ENCODE assay signal across 20 cellular contexts in the genomic region with DNA sequence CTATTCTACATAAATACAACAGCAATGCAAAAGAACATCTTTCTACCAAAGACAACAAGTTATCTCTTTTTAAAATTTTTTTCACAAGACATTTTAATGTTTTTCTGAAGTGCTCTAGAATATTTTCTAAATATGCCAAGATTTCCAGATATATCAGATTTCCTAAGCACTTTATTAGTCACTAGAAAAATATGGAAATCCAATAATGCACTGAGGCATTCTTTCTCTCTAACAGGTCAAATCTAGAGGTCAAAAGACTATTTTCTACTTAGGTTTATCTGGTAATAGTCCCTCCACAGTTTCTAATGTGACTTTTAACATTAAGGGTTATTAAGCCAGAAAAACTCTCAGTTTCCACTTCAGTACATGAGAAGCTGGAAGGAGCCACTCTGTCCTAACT.
DNase-seq lines count a peak whose midpoint lies in the region; ATAC-seq and TF ChIP-seq lines count a peak whose summit lies in the region.
"Had no signal": no experiment of that assay in that cellular context is flagged by ENCODE, and none has a peak within 500 bp of the region (broad histone marks: within the 10 kb centered on the region; RNA-seq: fewer than 3 reads in every experiment).

No MANE protein-coding gene starts in this region.

- H2AFZ ChIP-seq in IMR-90 (replicated peaks; ENCODE audit: low read length, poor library complexity): no peak overlapping the region

- no peak overlapping the region for H3K56ac ChIP-seq in IMR-90 (ENCODE audit: extremely low read depth, insufficient read depth, low read length)

- no peaks in the 10 kb centered on the region for H4K20me1 ChIP-seq in IMR-90 (ENCODE audit: insufficient read depth, low read length)

- no peak overlapping the region for H4K8ac ChIP-seq in IMR-90 (ENCODE audit: low read depth in 2 of 2, low read length in 2 of 2)

- H3K79me1 ChIP-seq in IMR-90 (ENCODE audit: low read depth in 1 of 2, low read length in 2 of 2): no peaks in the 10 kb centered on the region

- no peaks in the 10 kb centered on the region for H3K36me3 ChIP-seq in IMR-90 (ENCODE audit: control insufficient read depth, insufficient read depth, low read length)

- no peak overlapping the region for H2BK5ac ChIP-seq in IMR-90 (ENCODE audit: low read depth, low read length, poor library complexity, severe bottlenecking)

- H3K9me3 ChIP-seq in IMR-90 (ENCODE audit: control insufficient read depth, insufficient read depth, low read length): peaks cover 3% of the 10 kb centered on the region

- in situ Hi-C loops in IMR-90 (cut with MboI; ENCODE audit: low sequenced_read_pairs): no loop called here

- no peak overlapping the region for H2AK9ac ChIP-seq in IMR-90 (replicated peaks; ENCODE audit: low read depth, low read length, poor library complexity)

- no peak overlapping the region for H3K18ac ChIP-seq in IMR-90 (ENCODE audit: low read depth, low read length)

- no peak overlapping the region for H3K4me3 ChIP-seq in AG10803 (ENCODE audit: low read length)
- no peak overlapping the region for H3K4me3 ChIP-seq in IMR-90 (ENCODE audit: insufficient read depth, low read depth, low read length)
- H3K4me3 ChIP-seq in choroid plexus epithelial cell (ENCODE audit: low read depth, low read length): no peak overlapping the region

- no peak for TF ChIP-seq CTCF in AG10803 (conservative IDR thresholded peaks at IDR 0.05; ENCODE audit: low read length)
- no peak for TF ChIP-seq CTCF in IMR-90 (conservative IDR thresholded peaks at IDR 0.05; ENCODE audit: low read depth, low read length)
- no peak for TF ChIP-seq CTCF in choroid plexus epithelial cell (conservative IDR thresholded peaks at IDR 0.05; ENCODE audit: low read depth, low read length)

- no peak overlapping the region for H2BK20ac ChIP-seq in IMR-90 (ENCODE audit: low read depth, low read length)

- H2BK15ac ChIP-seq in IMR-90 (ENCODE audit: low read depth, low read length): no peak overlapping the region

- H3K9ac ChIP-seq in IMR-90 (ENCODE audit: low read depth, low read length): no peak overlapping the region
- H3K9ac ChIP-seq: KMS-11 had no signal

- dilution Hi-C loops in IMR-90 (cut with HindIII; ENCODE audit: low sequenced_read_pairs, unreplicated experiment): no loop called here

- intact Hi-C loops in IMR-90 (cut with micrococcal nuclease): no loop called here

- BruUV-seq in IMR-90 (replicated peaks; lab: Mats Ljungman, UMichigan): no TSS peak

- no peak overlapping the region for H2AK5ac ChIP-seq in IMR-90 (ENCODE audit: low read depth, low read length)

- H3K23ac ChIP-seq in IMR-90 (ENCODE audit: low read depth, low read length): no peak overlapping the region

- H3K4me1 ChIP-seq in IMR-90 (ENCODE audit: control insufficient read depth, insufficient read depth, low read length): peaks cover 3% of the 10 kb centered on the region

- no peaks in the 10 kb centered on the region for H3K27me3 ChIP-seq in IMR-90 (ENCODE audit: control insufficient read depth, insufficient read depth, low read length)

- peak; percentile 13 for DNase-seq in AG10803 (ENCODE audit: low read depth)
- DNase-seq in IMR-90: peak; percentile 25
- DNase-seq in choroid plexus epithelial cell (ENCODE audit: low read depth): peak; percentile 37
- peak; percentile 16 for DNase-seq in iris pigment epithelial cell (ENCODE audit: low read depth)
- no peak for DNase-seq in UCSD-AML1 (lab: John Stamatoyannopoulos, UW; ENCODE audit: unreplicated experiment)
- no peak for DNase-seq in NCI-H69 (lab: John Stamatoyannopoulos, UW)
- no peak for DNase-seq in hepatic stellate cell (ENCODE audit: low spot score)
- DNase-seq: CD4-positive, CD25-positive, alpha-beta regulatory T cell; COR-L47; DMS 273 treated with DMSO at 0.1 percent for 48 hours; H7; NCI-H1417; NCI-H187 treated with DMSO at 0.1 percent for 48 hours; NCI-H2227 treated with DMSO at 0.1 percent for 48 hours; PC-3; RPMI8226; SHP77 treated with DMSO at 0.1 percent for 48 hours had no signal

- POLR2A ChIA-PET in IMR-90 (lab: Charles Lee; ENCODE audit: unreplicated experiment): no interaction called here

- H3K4ac ChIP-seq in IMR-90 (ENCODE audit: low read depth, low read length): no peak overlapping the region

- no peak overlapping the region for H3K14ac ChIP-seq in IMR-90 (replicated peaks; ENCODE audit: low read depth, low read length)

- peak; percentile 53 for ATAC-seq in IMR-90 (ENCODE audit: low read depth)
- no peak for ATAC-seq in HG02938 (IDR thresholded peaks at IDR 0.05; ENCODE audit: unreplicated experiment)
- ATAC-seq: PC-3 had no signal

- no peak for TF ChIP-seq POLR2A in IMR-90 (IDR thresholded peaks at IDR 0.05; ENCODE audit: low read depth, low read length)

- no peak overlapping the region for H4K5ac ChIP-seq in IMR-90 (ENCODE audit: low read depth, low read length)

- CTCF ChIA-PET in IMR-90 (lab: Yijun Ruan, JAX): interaction anchor here (1.0 kb wide), 1 partner anchor 14 kb away, joined by 3 read pairs; no protein-coding TSS in a partner anchor

- no peaks in the 10 kb centered on the region for H3K9me1 ChIP-seq in IMR-90 (ENCODE audit: insufficient read depth, low read length)

- no peak overlapping the region for H3K27ac ChIP-seq in IMR-90 (ENCODE audit: insufficient read depth, low read length)
- H3K27ac ChIP-seq: 22Rv1, KMS-11 had no signal

- H4K91ac ChIP-seq in IMR-90 (ENCODE audit: insufficient read depth, low read depth, low read length): no peak overlapping the region

- H3K4me2 ChIP-seq in IMR-90 (ENCODE audit: low read depth, low read length): no peak overlapping the region
- H3K4me2 ChIP-seq: KMS-11 had no signal

- no peak overlapping the region for H2BK120ac ChIP-seq in IMR-90 (ENCODE audit: low read depth, low read length)

- no peak for TF ChIP-seq RAD21 in IMR-90 (IDR thresholded peaks at IDR 0.05; ENCODE audit: low read length)

TF ChIP-seq in IMR-90, 13 proteins besides CTCF, POLR2A, EP300 and RAD21:
- TF ChIP-seq CEBPB (IDR thresholded peaks at IDR 0.05; ENCODE audit: low read depth, low read length) (no peak), USF2 (IDR thresholded peaks at IDR 0.05; ENCODE audit: low read depth, low read length) (no peak), RCOR1 (IDR thresholded peaks at IDR 0.05; ENCODE audit: insufficient replicate concordance, low read length) (no peak), ELK1 (IDR thresholded peaks at IDR 0.05; ENCODE audit: borderline replicate concordance, low read depth, low read length) (no peak), BHLHE40 (IDR thresholded peaks at IDR 0.05; ENCODE audit: low read depth, low read length) (no peak), MAFK (IDR thresholded peaks at IDR 0.05; ENCODE audit: low read depth, low read length) (no peak), FOS (IDR thresholded peaks at IDR 0.05; ENCODE audit: low read depth, low read length) (no peak), NFE2L2 (IDR thresholded peaks at IDR 0.05; ENCODE audit: low read depth, low read length) (no peak), MXI1 (IDR thresholded peaks at IDR 0.05; ENCODE audit: borderline replicate concordance, low read depth, low read length) (no peak), SMC3 (IDR thresholded peaks at IDR 0.05; ENCODE audit: low read depth, low read length) (no peak), MAZ (IDR thresholded peaks at IDR 0.05; ENCODE audit: borderline replicate concordance, low read depth, low read length) (no peak), RFX5 (IDR thresholded peaks at IDR 0.05; ENCODE audit: low read depth, low read length) (no peak), CHD1 (IDR thresholded peaks at IDR 0.05; ENCODE audit: low read depth, low read length) (no peak)

Comparison
In these comparisons a context has a peak if more than half of its experiments do, and no peak if none do; other contexts are left out.
1. DNase-seq: peak in AG10803 (single experiment), IMR-90 (single experiment), choroid plexus epithelial cell (single experiment) and iris pigment epithelial cell (single experiment); none in UCSD-AML1 (single experiment), NCI-H69 (single experiment) and hepatic stellate cell (single experiment).